In the genomic region with DNA sequence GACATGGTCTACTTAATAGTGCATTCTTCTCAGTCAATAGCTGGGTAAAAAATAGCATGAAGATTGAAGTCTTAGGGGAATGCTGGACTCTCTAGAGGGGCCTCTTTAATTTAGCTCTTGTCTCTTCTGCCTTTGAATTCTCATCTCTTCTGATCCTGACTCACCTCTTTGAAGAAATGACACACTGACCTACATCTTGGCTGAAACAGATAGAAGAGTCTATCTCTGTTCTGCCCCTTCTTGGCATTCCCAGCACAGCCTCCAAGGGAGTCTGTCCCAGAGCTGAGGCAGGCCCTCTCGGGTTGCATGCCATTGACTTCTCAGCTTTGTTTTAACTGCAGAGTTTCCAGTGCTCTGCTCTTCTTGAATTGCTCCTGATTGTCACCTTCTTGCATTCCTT, we compare ENCODE assay signal across 11 cellular contexts. TPM values are rescaled to one million over a fixed set of nuclear protein-coding genes. Genes with fewer than 3 reads are reported as not detected.
DNase-seq lines count a peak whose midpoint lies in the region; ATAC-seq and TF ChIP-seq lines count a peak whose summit lies in the region.
"Had no signal": no experiment of that assay in that cellular context is flagged by ENCODE, and none has a peak within 500 bp of the region (broad histone marks: within the 10 kb centered on the region; RNA-seq: fewer than 3 reads in every experiment).

No MANE protein-coding gene starts in this region.

- peaks cover 51% of the 10 kb centered on the region for H3K4me1 Mint-ChIP-seq in nephron progenitor cell

- DNase-seq in HT1080 (ENCODE audit: low read depth): peak; percentile 15
- DNase-seq in caudate nucleus (lab: John Stamatoyannopoulos, UW): peak in 1 of 61 donors; percentile 27
- peak; percentile 24 for DNase-seq in nephron progenitor cell
- no peak for DNase-seq in activated CD8-positive, alpha-beta memory T cell treated with anti-CD3 and anti-CD28 coated beads, Interleukin-2, amount 50 U/mL, for 48 hours
- no peak for DNase-seq in coronary artery (ENCODE audit: low spot score)
- DNase-seq: activated T-cell treated with anti-CD3 and anti-CD28 coated beads for 4 hours, COR-L47, retina had no signal

- peak overlapping the region; percentile 67 for H3K27ac Mint-ChIP-seq in nephron progenitor cell

- H4K20me1 ChIP-seq in BLaER1 treated with 17β-estradiol and CSF1 and Interleukin-3, amounts not matched to agents 10 nM and 100 nM: peaks cover 0 to 99% (median 40%) of the 10 kb centered on the region in 11 experiments; a peak in 16 of 22 replicates

- H3K9me3 ChIP-seq in BLaER1 treated with 17β-estradiol and CSF1 and Interleukin-3, amounts not matched to agents 10 nM and 100 nM (replicated peaks in 1 of 11): no peaks in the 10 kb centered on the region

- ATAC-seq in HG02571 (IDR thresholded peaks at IDR 0.05; ENCODE audit: unreplicated experiment): no peak
- no peak for ATAC-seq in GM19395 (IDR thresholded peaks at IDR 0.05; ENCODE audit: unreplicated experiment)

- H3K27me3 ChIP-seq in BLaER1 treated with 17β-estradiol and CSF1 and Interleukin-3, amounts not matched to agents 10 nM and 100 nM: no peaks in the 10 kb centered on the region

- H3K9ac ChIP-seq in BLaER1 treated with 17β-estradiol and CSF1 and Interleukin-3, amounts not matched to agents 10 nM and 100 nM: peak overlapping the region in 1 of 11 experiments; percentile 31; a peak in 1 of 22 replicates

- H3K4me2 ChIP-seq in BLaER1 treated with 17β-estradiol and CSF1 and Interleukin-3, amounts not matched to agents 10 nM and 100 nM: peak overlapping the region; percentile 50 to 99 (median 80)

- peaks cover 0 to 63% (median 6%) of the 10 kb centered on the region in 11 experiments; a peak in 9 of 22 replicates for H3K36me3 ChIP-seq in BLaER1 treated with 17β-estradiol and CSF1 and Interleukin-3, amounts not matched to agents 10 nM and 100 nM

- H3K36me3 Mint-ChIP-seq in nephron progenitor cell (ENCODE audit: low read depth): no peaks in the 10 kb centered on the region

- H3K4me3 Mint-ChIP-seq in nephron progenitor cell: no peak overlapping the region

- H3K27me3 Mint-ChIP-seq in nephron progenitor cell (ENCODE audit: low read depth, poor library complexity): peaks cover 2% of the 10 kb centered on the region

- no peak overlapping the region for H3K4me3 ChIP-seq in BLaER1 treated with 17β-estradiol and CSF1 and Interleukin-3, amounts not matched to agents 10 nM and 100 nM
- H3K4me3 ChIP-seq in coronary artery: no peak overlapping the region

- peak overlapping the region in 5 of 11 experiments; percentile 7 to 85 (median 79); a peak in 5 of 22 replicates for H3K27ac ChIP-seq in BLaER1 treated with 17β-estradiol and CSF1 and Interleukin-3, amounts not matched to agents 10 nM and 100 nM
- H3K27ac ChIP-seq in caudate nucleus (ENCODE audit: low read depth, low read length): peak overlapping the region; percentile 88
- H3K27ac ChIP-seq in coronary artery: peak overlapping the region in 1 of 2 donors; percentile 3

- TF ChIP-seq CTCF in nephron progenitor cell (IDR thresholded peaks at IDR 0.05): no peak
- TF ChIP-seq CTCF in coronary artery (IDR thresholded peaks at IDR 0.05): no peak

- H3K4me1 ChIP-seq in BLaER1 treated with 17β-estradiol and CSF1 and Interleukin-3, amounts not matched to agents 10 nM and 100 nM: peaks cover 41 to 98% (median 58%) of the 10 kb centered on the region in 10 experiments

- H3K9me3 Mint-ChIP-seq in nephron progenitor cell: no peaks in the 10 kb centered on the region

RNA-seq across cellular contexts. Expression of a gene that starts 55.7 kb away (rescaled TPM):
- 11.7 and 11.9 TPM in 2 replicates for total RNA-seq in HT1080 (2014; rRNA removed; shearing (Covaris generic))
- 25.4 and 28.6 TPM in 2 replicates for polyA plus RNA-seq in HT1080 (2015; cell fraction: cytosol; rRNA removed)
- polyA plus RNA-seq in HT1080 (2015; cell fraction: nucleus; rRNA removed): 39.2 and 41.6 TPM in 2 replicates

Comparison
In these comparisons a context has a peak if more than half of its experiments do, and no peak if none do; other contexts are left out.
1. DNase-seq: peak in HT1080 (single experiment) and nephron progenitor cell (single experiment); none in activated CD8-positive, alpha-beta memory T cell treated with anti-CD3 and anti-CD28 coated beads, Interleukin-2, amount 50 U/mL, for 48 hours (single experiment) and coronary artery (single experiment).